1 cellular context compared by ENCODE assay signal in the genomic region with DNA sequence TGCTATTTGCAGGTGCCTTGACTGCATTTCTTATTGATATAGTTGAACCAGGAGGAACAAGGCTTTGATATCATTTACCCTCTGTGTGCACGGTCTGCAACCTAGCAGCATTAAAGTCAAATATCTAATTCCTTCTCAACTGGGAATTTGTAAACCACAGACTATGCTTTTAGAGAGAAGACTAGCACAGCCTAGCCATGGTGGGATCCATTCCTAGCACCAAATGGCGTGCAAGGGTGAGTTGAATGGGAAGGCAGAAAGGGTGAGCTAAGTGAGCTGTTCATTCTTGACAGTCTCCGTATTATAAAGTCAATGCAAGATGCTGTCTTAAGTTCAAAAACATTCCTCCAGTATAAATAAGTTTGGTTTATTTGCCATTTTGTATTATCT.
TF ChIP-seq lines count a peak whose summit lies in the region.

No MANE protein-coding gene starts in this region.

TF ChIP-seq in SK-N-SH, 30 proteins besides CTCF, POLR2A, EP300 and RAD21 (continued from another document):
- TF ChIP-seq MXI1 (IDR thresholded peaks at IDR 0.05; ENCODE audit: low read depth, low read length): no peak
- no peak for TF ChIP-seq EZH2phosphoT487 (IDR thresholded peaks at IDR 0.05; ENCODE audit: borderline replicate concordance, low read depth)
- TF ChIP-seq, protein P1, sequence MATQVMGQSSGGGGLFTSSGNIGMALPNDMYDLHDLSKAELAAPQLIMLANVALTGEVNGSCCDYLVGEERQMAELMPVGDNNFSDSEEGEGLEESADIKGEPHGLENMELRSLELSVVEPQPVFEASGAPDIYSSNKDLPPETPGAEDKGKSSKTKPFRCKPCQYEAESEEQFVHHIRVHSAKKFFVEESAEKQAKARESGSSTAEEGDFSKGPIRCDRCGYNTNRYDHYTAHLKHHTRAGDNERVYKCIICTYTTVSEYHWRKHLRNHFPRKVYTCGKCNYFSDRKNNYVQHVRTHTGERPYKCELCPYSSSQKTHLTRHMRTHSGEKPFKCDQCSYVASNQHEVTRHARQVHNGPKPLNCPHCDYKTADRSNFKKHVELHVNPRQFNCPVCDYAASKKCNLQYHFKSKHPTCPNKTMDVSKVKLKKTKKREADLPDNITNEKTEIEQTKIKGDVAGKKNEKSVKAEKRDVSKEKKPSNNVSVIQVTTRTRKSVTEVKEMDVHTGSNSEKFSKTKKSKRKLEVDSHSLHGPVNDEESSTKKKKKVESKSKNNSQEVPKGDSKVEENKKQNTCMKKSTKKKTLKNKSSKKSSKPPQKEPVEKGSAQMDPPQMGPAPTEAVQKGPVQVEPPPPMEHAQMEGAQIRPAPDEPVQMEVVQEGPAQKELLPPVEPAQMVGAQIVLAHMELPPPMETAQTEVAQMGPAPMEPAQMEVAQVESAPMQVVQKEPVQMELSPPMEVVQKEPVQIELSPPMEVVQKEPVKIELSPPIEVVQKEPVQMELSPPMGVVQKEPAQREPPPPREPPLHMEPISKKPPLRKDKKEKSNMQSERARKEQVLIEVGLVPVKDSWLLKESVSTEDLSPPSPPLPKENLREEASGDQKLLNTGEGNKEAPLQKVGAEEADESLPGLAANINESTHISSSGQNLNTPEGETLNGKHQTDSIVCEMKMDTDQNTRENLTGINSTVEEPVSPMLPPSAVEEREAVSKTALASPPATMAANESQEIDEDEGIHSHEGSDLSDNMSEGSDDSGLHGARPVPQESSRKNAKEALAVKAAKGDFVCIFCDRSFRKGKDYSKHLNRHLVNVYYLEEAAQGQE (IDR thresholded peaks at IDR 0.05; ENCODE audit: low read depth, low read length): no peak
